24 cellular contexts compared by ENCODE assay signal in the genomic region with DNA sequence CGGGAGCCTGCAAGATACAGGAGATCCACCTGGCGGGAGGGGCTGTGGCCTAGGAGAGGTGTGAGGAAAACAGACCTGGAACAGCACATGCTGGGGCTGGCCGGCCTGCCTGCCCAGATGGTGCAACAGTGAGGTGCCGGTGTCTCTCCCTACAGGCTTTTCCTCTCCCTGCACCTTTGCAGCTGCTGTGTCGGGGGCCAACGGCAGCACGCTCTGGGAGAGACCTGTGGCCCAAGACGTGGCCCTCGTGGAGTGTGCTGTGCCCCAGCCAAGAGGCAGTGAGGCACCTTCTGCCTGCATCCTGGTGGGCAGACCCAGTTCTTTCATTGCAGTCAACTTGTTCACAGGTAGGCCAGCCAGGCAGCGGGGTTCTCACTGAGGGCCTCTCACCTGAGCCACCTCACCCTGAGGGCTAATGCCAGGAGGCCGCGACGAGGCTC. TPM values are rescaled to one million over a fixed set of nuclear protein-coding genes. Genes with fewer than 3 reads are reported as not detected.
A peak's percentile ranks its signal among the peaks of the same experiment; 100 is the strongest.
DNase-seq lines count a peak whose midpoint lies in the region; ATAC-seq and TF ChIP-seq lines count a peak whose summit lies in the region.
"Had no signal": no experiment of that assay in that cellular context is flagged by ENCODE, and none has a peak within 500 bp of the region (broad histone marks: within the 10 kb centered on the region; RNA-seq: fewer than 3 reads in every experiment).

No MANE protein-coding gene starts in this region.

- ATAC-seq in right cardiac atrium: no peak
- no peak for ATAC-seq in activated CD8-positive, alpha-beta T cell treated with anti-CD3 and anti-CD28 coated beads for 36 hours
- ATAC-seq: CD8-positive, alpha-beta T cell; Panc1 had no signal

- DNase-seq in right cardiac atrium (peak in 2 of 3 donors; percentile 16 to 48), left ventricle myocardium inferior (no peak), cerebellar cortex (ENCODE audit: low spot score) (peak; percentile 87), osteoblast (ENCODE audit: insufficient read length, low spot score, missing footprints) (peak; percentile 58), NCI-H226 (no peak)
- DNase-seq in activated CD8-positive, alpha-beta T cell treated with anti-CD3 and anti-CD28 coated beads for 36 hours: no peak
- DNase-seq: AML-193; Calu3; CD8-positive, alpha-beta T cell; DMS153; MM.1S; NCI-H1048; NCI-H1417 treated with DMSO at 0.1 percent for 48 hours; NCI-H187; NCI-H2107; NCI-H2227 treated with DMSO at 0.1 percent for 48 hours; NCI-H510A treated with DMSO at 0.1 percent for 48 hours; NCI-H748 treated with DMSO at 0.1 percent for 48 hours; NK-92 treated with Interleukin-12 subunit alpha and Interleukin-12 subunit beta, amount 100 ng/mL, for 24 hours; SJCRH30 had no signal

- H3K36me3 Mint-ChIP-seq in activated CD8-positive, alpha-beta T cell treated with anti-CD3 and anti-CD28 coated beads for 36 hours (ENCODE audit: low read depth): peaks cover 2% of the 10 kb centered on the region

- no peaks in the 10 kb centered on the region for H3K79me2 ChIP-seq in osteoblast (ENCODE audit: insufficient read depth, low read length)

- H3K36me3 ChIP-seq in left ventricle myocardium inferior (peaks cover 90% of the 10 kb centered on the region), osteoblast (ENCODE audit: insufficient read depth, low read length) (peaks cover 12% of the 10 kb centered on the region)
- H3K36me3 ChIP-seq: SJCRH30 had no signal

- H3K4me3 ChIP-seq in right cardiac atrium (ENCODE audit: low read length) (no peak overlapping the region), left ventricle myocardium inferior (no peak overlapping the region), osteoblast (ENCODE audit: insufficient read depth, low read length) (no peak overlapping the region)
- H3K4me3 ChIP-seq: SJCRH30 had no signal

- no peak overlapping the region for H3K4me3 Mint-ChIP-seq in activated CD8-positive, alpha-beta T cell treated with anti-CD3 and anti-CD28 coated beads for 36 hours
- H3K4me3 Mint-ChIP-seq: CD8-positive, alpha-beta T cell had no signal

- H3K9me3 ChIP-seq in right cardiac atrium (ENCODE audit: control insufficient read depth, low read length) (no peaks in the 10 kb centered on the region), left ventricle myocardium inferior (replicated peaks) (no peaks in the 10 kb centered on the region), osteoblast (ENCODE audit: low read depth, low read length) (no peaks in the 10 kb centered on the region)
- H3K9me3 ChIP-seq: SJCRH30 had no signal

- no peak overlapping the region for H3K4me2 ChIP-seq in osteoblast (ENCODE audit: insufficient read depth, low read length)

- no peaks in the 10 kb centered on the region for H4K20me1 ChIP-seq in osteoblast (ENCODE audit: insufficient read depth, low read length)

- no peak overlapping the region for H3K27ac Mint-ChIP-seq in activated CD8-positive, alpha-beta T cell treated with anti-CD3 and anti-CD28 coated beads for 36 hours
- H3K27ac Mint-ChIP-seq: CD8-positive, alpha-beta T cell had no signal

- no peaks in the 10 kb centered on the region for H3K27me3 Mint-ChIP-seq in activated CD8-positive, alpha-beta T cell treated with anti-CD3 and anti-CD28 coated beads for 36 hours

- H3K9me3 Mint-ChIP-seq in activated CD8-positive, alpha-beta T cell treated with anti-CD3 and anti-CD28 coated beads for 36 hours: no peaks in the 10 kb centered on the region
- H3K9me3 Mint-ChIP-seq: CD8-positive, alpha-beta T cell had no signal

- H3K27me3 ChIP-seq in right cardiac atrium (ENCODE audit: control insufficient read depth, insufficient read depth) (no peaks in the 10 kb centered on the region), left ventricle myocardium inferior (ENCODE audit: low read depth) (no peaks in the 10 kb centered on the region), osteoblast (ENCODE audit: insufficient read depth, low read length) (no peaks in the 10 kb centered on the region)
- H3K27me3 ChIP-seq: SJCRH30 had no signal

- TF ChIP-seq CTCF in left ventricle myocardium inferior (IDR thresholded peaks at IDR 0.05; ENCODE audit: borderline replicate concordance): no peak
- TF ChIP-seq CTCF in osteoblast (IDR thresholded peaks at IDR 0.05; ENCODE audit: extremely low read depth, low read depth, low read length): no peak
- TF ChIP-seq CTCF in activated CD8-positive, alpha-beta T cell treated with anti-CD3 and anti-CD28 coated beads for 36 hours (IDR thresholded peaks at IDR 0.05): no peak

- H3K4me1 Mint-ChIP-seq in activated CD8-positive, alpha-beta T cell treated with anti-CD3 and anti-CD28 coated beads for 36 hours (ENCODE audit: low read depth): peaks cover 4% of the 10 kb centered on the region

- intact Hi-C loops in right cardiac atrium (cut with DNase I) (no loop called here), left ventricle myocardium inferior (cut with micrococcal nuclease) (no loop called here)
- intact Hi-C loops in activated CD8-positive, alpha-beta T cell treated with anti-CD3 and anti-CD28 coated beads for 36 hours (cut with micrococcal nuclease): no loop called here

- no peak overlapping the region for H3K27ac ChIP-seq in right cardiac atrium (ENCODE audit: low read length)
- no peak overlapping the region for H3K27ac ChIP-seq in left ventricle myocardium inferior (replicated peaks)
- H3K27ac ChIP-seq in osteoblast (ENCODE audit: low read depth, low read length): no peak overlapping the region
- H3K27ac ChIP-seq: SJCRH30 had no signal

- H3K4me1 ChIP-seq in right cardiac atrium (ENCODE audit: control insufficient read depth, insufficient read depth, low read length): no peaks in the 10 kb centered on the region
- H3K4me1 ChIP-seq in left ventricle myocardium inferior: no peaks in the 10 kb centered on the region
- no peaks in the 10 kb centered on the region for H3K4me1 ChIP-seq in osteoblast (ENCODE audit: insufficient read depth, low read length)
- H3K4me1 ChIP-seq: SJCRH30 had no signal

- 93% methylated on average over 13 of the region's 13 CpGs for WGBS in right cardiac atrium

- H2AFZ ChIP-seq in osteoblast (ENCODE audit: low read length): no peak overlapping the region

- CTCF ChIA-PET in activated CD8-positive, alpha-beta T cell treated with anti-CD3 and anti-CD28 coated beads for 36 hours (lab: Charles Lee): no interaction called here

- POLR2A ChIA-PET in activated CD8-positive, alpha-beta T cell treated with anti-CD3 and anti-CD28 coated beads for 36 hours (lab: Charles Lee): interaction anchor here (1.3 kb wide), 1 partner anchor 11 kb away, joined by 5 read pairs; no protein-coding TSS in a partner anchor

RNA-seq across cellular contexts. Expression of a gene that starts 15.9 kb away (rescaled TPM):
- total RNA-seq in right cardiac atrium (10 to 100 TPM; 11.6 to 23.8 (median 17.6) TPM), left ventricle myocardium inferior (16.4 TPM), osteoblast (0.36 and 0.59 TPM in 2 replicates)
- polyA plus RNA-seq in right cardiac atrium: 15.5 TPM
- total RNA-seq in activated CD8-positive, alpha-beta T cell treated with anti-CD3 and anti-CD28 coated beads for 36 hours: not detected
- total RNA-seq: CD8-positive, alpha-beta T cell; H4; SJCRH30 had no signal

RNA-seq across cellular contexts. Expression of a gene that starts 20.6 kb away (rescaled TPM):
- total RNA-seq in right cardiac atrium (10 to 100 TPM in 1 of 4 donors, 1 to 10 TPM in 3; 3.5 to 11.3 (median 4.9) TPM), left ventricle myocardium inferior (7.0 TPM), osteoblast (not detected in 2 replicates)
- polyA plus RNA-seq in right cardiac atrium: 7.7 TPM
- total RNA-seq in activated CD8-positive, alpha-beta T cell treated with anti-CD3 and anti-CD28 coated beads for 36 hours: not detected
- total RNA-seq: Calu3; CD8-positive, alpha-beta T cell; H4; LHCN-M2; SJCRH30 had no signal
- polyA plus RNA-seq: AG04450 had no signal

RNA-seq across cellular contexts. Expression of a gene that starts 23.1 kb away (rescaled TPM):
- total RNA-seq in right cardiac atrium: 10 to 100 TPM in 1 of 4 donors, 1 to 10 TPM in 3; 2.1 to 10.0 (median 2.3) TPM
- 0.91 TPM for polyA plus RNA-seq in right cardiac atrium
- total RNA-seq in left ventricle myocardium inferior: 1.6 TPM
- total RNA-seq in osteoblast: not detected in 2 replicates
- not detected for total RNA-seq in activated CD8-positive, alpha-beta T cell treated with anti-CD3 and anti-CD28 coated beads for 36 hours
- total RNA-seq: Calu3; CD8-positive, alpha-beta T cell; H4 had no signal

RNA-seq across cellular contexts. Expression of a gene that starts 25.2 kb away (rescaled TPM):
- total RNA-seq in right cardiac atrium (100 to 1,000 TPM; 131 to 145 (median 139) TPM), left ventricle myocardium inferior (135 TPM), osteoblast (86.0 and 113 TPM in 2 replicates)
- 171 TPM for polyA plus RNA-seq in right cardiac atrium
- total RNA-seq in activated CD8-positive, alpha-beta T cell treated with anti-CD3 and anti-CD28 coated beads for 36 hours: 10 to 100 TPM; 18.3 to 21.5 TPM

RNA-seq across cellular contexts. Expression of a gene that starts 30.6 kb away (rescaled TPM):
- total RNA-seq in right cardiac atrium (10 to 100 TPM; 28.1 to 32.0 (median 30.2) TPM), left ventricle myocardium inferior (23.3 TPM), osteoblast (44.8 and 46.0 TPM in 2 replicates)
- 32.1 TPM for polyA plus RNA-seq in right cardiac atrium
- total RNA-seq in activated CD8-positive, alpha-beta T cell treated with anti-CD3 and anti-CD28 coated beads for 36 hours: 10 to 100 TPM; 68.0 to 72.8 TPM

Comparison
In these comparisons a context has a peak if more than half of its experiments do, and no peak if none do; other contexts are left out.
1. DNase-seq: peak in right cardiac atrium (2 of 3), cerebellar cortex (single experiment) and osteoblast (single experiment); none in left ventricle myocardium inferior (single experiment), NCI-H226 (single experiment) and activated CD8-positive, alpha-beta T cell treated with anti-CD3 and anti-CD28 coated beads for 36 hours (single experiment).